ENCODE assay signal across 12 cellular contexts in the genomic region with DNA sequence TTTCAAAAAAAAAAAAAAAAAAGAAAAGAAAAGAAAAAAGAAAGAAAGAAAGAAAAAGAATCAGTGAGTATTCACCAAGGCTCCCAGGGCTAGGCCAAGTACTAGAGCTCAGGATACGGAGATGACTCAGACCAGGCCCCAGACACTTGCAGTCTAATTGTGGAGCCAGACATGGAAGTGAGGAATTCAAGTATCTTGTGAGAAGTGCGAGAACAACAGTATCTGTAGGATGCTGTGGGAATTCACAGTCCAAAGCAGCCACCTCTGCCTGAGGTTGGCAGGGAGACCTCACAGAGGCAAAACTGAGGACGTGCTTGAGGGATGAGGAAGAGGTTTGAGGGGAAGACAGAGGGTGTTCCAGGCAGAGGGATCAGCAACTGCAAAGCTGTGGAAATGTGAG. TPM values are rescaled to one million over a fixed set of nuclear protein-coding genes. Genes with fewer than 3 reads are reported as not detected.
DNase-seq lines count a peak whose midpoint lies in the region; ATAC-seq, FAIRE-seq and TF ChIP-seq lines count a peak whose summit lies in the region.
"Had no signal": no experiment of that assay in that cellular context is flagged by ENCODE, and none has a peak within 500 bp of the region (broad histone marks: within the 10 kb centered on the region; RNA-seq: fewer than 3 reads in every experiment).

No MANE protein-coding gene starts in this region.

- H3K36me3 Mint-ChIP-seq in activated T-cell treated with anti-CD3 and anti-CD28 coated beads, Interleukin-2, amount 50 U/mL, for 4 hours (ENCODE audit: insufficient read depth): no peaks in the 10 kb centered on the region
- H3K36me3 Mint-ChIP-seq in stimulated activated effector memory CD8-positive, alpha-beta T cell treated with anti-CD3 and anti-CD28 coated beads, Interleukin-12 subunit alpha, Interleukin-12 subunit beta, amount 100 ng/mL, for 72 hours: peaks cover 19% of the 10 kb centered on the region

- H3K4me3 Mint-ChIP-seq in activated T-cell treated with anti-CD3 and anti-CD28 coated beads, Interleukin-2, amount 50 U/mL, for 4 hours: peak overlapping the region; percentile 40
- peak overlapping the region; percentile 82 for H3K4me3 Mint-ChIP-seq in stimulated activated effector memory CD8-positive, alpha-beta T cell treated with anti-CD3 and anti-CD28 coated beads, Interleukin-12 subunit alpha, Interleukin-12 subunit beta, amount 100 ng/mL, for 72 hours

- ATAC-seq in activated T-cell treated with anti-CD3 and anti-CD28 coated beads, Interleukin-2, amount 50 U/mL, for 4 hours: no peak
- ATAC-seq in stimulated activated effector memory CD8-positive, alpha-beta T cell treated with anti-CD3 and anti-CD28 coated beads, Interleukin-12 subunit alpha, Interleukin-12 subunit beta, amount 100 ng/mL, for 72 hours: no peak
- ATAC-seq: gastroesophageal sphincter had no signal

- CTCF ChIA-PET in endothelial cell of umbilical vein (lab: Charles Lee): interaction anchor here (0.6 to 3.5 kb wide), 7 partner anchors 9 to 360 kb away, joined by 3 to 20 read pairs (median 3); a partner anchor contains a TSS

- POLR2A ChIA-PET in endothelial cell of umbilical vein (lab: Charles Lee): interaction anchor here (0.6 to 1.2 kb wide), 2 partner anchors 14 to 483 kb away, joined by 3 to 8 read pairs; a partner anchor contains a TSS

- no peaks in the 10 kb centered on the region for H3K27me3 Mint-ChIP-seq in activated T-cell treated with anti-CD3 and anti-CD28 coated beads, Interleukin-2, amount 50 U/mL, for 4 hours (ENCODE audit: low read depth)

- H3K79me2 ChIP-seq in endothelial cell of umbilical vein (ENCODE audit: control insufficient read depth, insufficient read depth, low read length): peaks cover 4% of the 10 kb centered on the region

- TF ChIP-seq CTCF in endothelial cell of umbilical vein (IDR thresholded peaks at IDR 0.05; ENCODE audit: extremely low read depth in 1 of 2, insufficient read depth in 1 of 2, low read depth in 1 of 2, low read length in 2 of 2): no peak

- no TSS peak for BruUV-seq in endothelial cell of umbilical vein (replicated peaks; lab: Mats Ljungman, UMichigan)

- intact Hi-C loops in endothelial cell of umbilical vein (cut with micrococcal nuclease): loop anchor here (2.0 kb wide), 2 partner anchors 13 to 41 kb away; a partner anchor contains a TSS

- DNase-seq in activated T-cell treated with anti-CD3 and anti-CD28 coated beads, Interleukin-2, amount 50 U/mL, for 4 hours: no peak
- DNase-seq in activated T-cell treated with anti-CD3 and anti-CD28 coated beads for 4 hours: no peak
- no peak for DNase-seq in SK-N-MC (ENCODE audit: low read depth, low spot score)
- peak; percentile 75 for DNase-seq in endothelial cell of umbilical vein (ENCODE audit: low read depth, low spot score)
- DNase-seq in stimulated activated effector memory CD8-positive, alpha-beta T cell treated with anti-CD3 and anti-CD28 coated beads, Interleukin-12 subunit alpha, Interleukin-12 subunit beta, amount 100 ng/mL, for 72 hours (ENCODE audit: low spot score in 2 of 2): no peak
- DNase-seq in DMS53 (lab: John Stamatoyannopoulos, UW): no peak
- no peak for DNase-seq in DMS 273 (lab: John Stamatoyannopoulos, UW; ENCODE audit: unreplicated experiment)
- DNase-seq in NCI-H2196 treated with DMSO at 0.1 percent for 48 hours (lab: John Stamatoyannopoulos, UW; ENCODE audit: unreplicated experiment): no peak
- DNase-seq: NCI-H146, nucleus accumbens had no signal

- no peaks in the 10 kb centered on the region for H3K27me3 ChIP-seq in endothelial cell of umbilical vein (ENCODE audit: control insufficient read depth in 2 of 2, insufficient read depth in 2 of 2, low read length in 2 of 2)

- H3K9me1 ChIP-seq in endothelial cell of umbilical vein (replicated peaks; ENCODE audit: control insufficient read depth, extremely low read depth, insufficient read depth, low read length): no peaks in the 10 kb centered on the region

- peak; percentile 96 for FAIRE-seq in endothelial cell of umbilical vein (lab: Jason Lieb, UNC)

- dilution Hi-C loops in endothelial cell of umbilical vein (cut with MboI; ENCODE audit: extremely low pct_ligation_motif_present, low sequenced_read_pairs): no loop called here

- H3K9me3 ChIP-seq in SK-N-MC (ENCODE audit: low read depth, low read length) (no peaks in the 10 kb centered on the region), endothelial cell of umbilical vein (replicated peaks; ENCODE audit: control insufficient read depth, insufficient read depth, low read length) (no peaks in the 10 kb centered on the region)
- H3K9me3 ChIP-seq: gastroesophageal sphincter had no signal

- H3K27ac ChIP-seq in SK-N-MC: peak overlapping the region; percentile 29; the same call in 1 of the 2 replicates
- H3K27ac ChIP-seq in endothelial cell of umbilical vein (ENCODE audit: insufficient read depth, low read depth, low read length): peak overlapping the region; percentile 80
- H3K27ac ChIP-seq: gastroesophageal sphincter had no signal

- H4K20me1 ChIP-seq in endothelial cell of umbilical vein (replicated peaks; ENCODE audit: control insufficient read depth, extremely low read depth, insufficient read depth, low read length): no peaks in the 10 kb centered on the region

- H3K4me3 ChIP-seq in SK-N-MC (no peak overlapping the region), endothelial cell of umbilical vein (replicated peaks in 1 of 3; ENCODE audit: insufficient read depth in 1 of 3, low read depth in 1 of 3, low read length in 3 of 3) (no peak overlapping the region)
- H3K4me3 ChIP-seq: gastroesophageal sphincter had no signal

- H3K36me3 ChIP-seq in SK-N-MC (ENCODE audit: insufficient read depth, low read length) (peaks cover 8% of the 10 kb centered on the region; the same call in 1 of the 2 replicates), endothelial cell of umbilical vein (ENCODE audit: control insufficient read depth in 2 of 2, extremely low read depth in 1 of 2, insufficient read depth in 2 of 2, low read length in 2 of 2) (no peaks in the 10 kb centered on the region)
- H3K36me3 ChIP-seq: gastroesophageal sphincter had no signal

- H3K9ac ChIP-seq in SK-N-MC (ENCODE audit: insufficient read length) (no peak overlapping the region), endothelial cell of umbilical vein (replicated peaks; ENCODE audit: extremely low read depth, insufficient read depth, low read length) (peak overlapping the region; percentile 65)

- H3K27ac Mint-ChIP-seq in stimulated activated effector memory CD8-positive, alpha-beta T cell treated with anti-CD3 and anti-CD28 coated beads, Interleukin-12 subunit alpha, Interleukin-12 subunit beta, amount 100 ng/mL, for 72 hours: peak overlapping the region; percentile 33

- H3K4me2 ChIP-seq in endothelial cell of umbilical vein (ENCODE audit: insufficient read depth, low read length): peak overlapping the region; percentile 29

- no peaks in the 10 kb centered on the region for H3K9me3 Mint-ChIP-seq in activated T-cell treated with anti-CD3 and anti-CD28 coated beads, Interleukin-2, amount 50 U/mL, for 4 hours
- no peaks in the 10 kb centered on the region for H3K9me3 Mint-ChIP-seq in stimulated activated effector memory CD8-positive, alpha-beta T cell treated with anti-CD3 and anti-CD28 coated beads, Interleukin-12 subunit alpha, Interleukin-12 subunit beta, amount 100 ng/mL, for 72 hours

- H2AFZ ChIP-seq in endothelial cell of umbilical vein (ENCODE audit: low read depth, low read length): peak overlapping the region; percentile 70

- TF ChIP-seq POLR2A in endothelial cell of umbilical vein (IDR thresholded peaks at IDR 0.05; ENCODE audit: low read depth, low read length): peak; percentile 25

- H3K4me1 Mint-ChIP-seq in activated T-cell treated with anti-CD3 and anti-CD28 coated beads, Interleukin-2, amount 50 U/mL, for 4 hours (ENCODE audit: low read depth): peaks cover 20% of the 10 kb centered on the region
- peaks cover 26% of the 10 kb centered on the region for H3K4me1 Mint-ChIP-seq in stimulated activated effector memory CD8-positive, alpha-beta T cell treated with anti-CD3 and anti-CD28 coated beads, Interleukin-12 subunit alpha, Interleukin-12 subunit beta, amount 100 ng/mL, for 72 hours

- H3K4me1 ChIP-seq in endothelial cell of umbilical vein (ENCODE audit: control insufficient read depth, extremely low read depth, insufficient read depth, low read length): peaks cover 35% of the 10 kb centered on the region

RNA-seq across cellular contexts. Expression of a gene that starts 14.0 kb away (rescaled TPM):
- total RNA-seq in activated T-cell treated with anti-CD3 and anti-CD28 coated beads, Interleukin-2, amount 50 U/mL, for 4 hours: 1,000 to 10,000 TPM; 2,101 to 2,362 (median 2,220) TPM
- total RNA-seq in endothelial cell of umbilical vein: 1,029 and 1,114 TPM in 2 replicates
- polyA plus RNA-seq in endothelial cell of umbilical vein: 871 and 972 TPM in 2 replicates
- polyA plus RNA-seq in endothelial cell of umbilical vein (2011; cell fraction: cytosol; rRNA removed): 870 and 886 TPM in 2 replicates
- polyA plus RNA-seq in endothelial cell of umbilical vein (2011; cell fraction: nucleus; rRNA removed): 402 and 418 TPM in 2 replicates
- polyA plus RNA-seq in endothelial cell of umbilical vein (2012): 1,061 and 1,110 TPM in 2 replicates
- 655 and 717 TPM in 2 replicates for polyA minus RNA-seq in endothelial cell of umbilical vein
- 1,084 TPM for polyA minus RNA-seq in endothelial cell of umbilical vein (2011; cell fraction: cytosol; rRNA and poly(A)+ RNA removed)
- 126 and 162 TPM in 2 replicates for polyA minus RNA-seq in endothelial cell of umbilical vein (2011; cell fraction: nucleus; rRNA and poly(A)+ RNA removed)

RNA-seq across cellular contexts. Expression of a gene that starts 20.4 kb away (rescaled TPM):
- total RNA-seq in activated T-cell treated with anti-CD3 and anti-CD28 coated beads, Interleukin-2, amount 50 U/mL, for 4 hours: under 1 TPM; 0.22 to 0.33 (median 0.32) TPM
- 0.86 and 0.99 TPM in 2 replicates for total RNA-seq in endothelial cell of umbilical vein
- 0.37 and 0.59 TPM in 2 replicates for polyA plus RNA-seq in endothelial cell of umbilical vein
- 0.08 and 0.25 TPM in 2 replicates for polyA plus RNA-seq in endothelial cell of umbilical vein (2011; cell fraction: cytosol; rRNA removed)
- polyA plus RNA-seq in endothelial cell of umbilical vein (2011; cell fraction: nucleus; rRNA removed): 1.4 and 1.7 TPM in 2 replicates
- 0.36 and 0.48 TPM in 2 replicates for polyA plus RNA-seq in endothelial cell of umbilical vein (2012)
- polyA minus RNA-seq in endothelial cell of umbilical vein: 0.76 TPM in 1 of 2 replicates, not detected in the other
- polyA minus RNA-seq in endothelial cell of umbilical vein (2011; cell fraction: cytosol; rRNA and poly(A)+ RNA removed): not detected
- polyA minus RNA-seq in endothelial cell of umbilical vein (2011; cell fraction: nucleus; rRNA and poly(A)+ RNA removed): 0.43 TPM in 1 of 2 replicates, not detected in the other
- total RNA-seq: gastroesophageal sphincter had no signal

RNA-seq across cellular contexts. Expression of a gene that starts 24.3 kb away (rescaled TPM):
- 100 to 1,000 TPM; 147 to 164 (median 152) TPM for total RNA-seq in activated T-cell treated with anti-CD3 and anti-CD28 coated beads, Interleukin-2, amount 50 U/mL, for 4 hours
- 159 and 167 TPM in 2 replicates for total RNA-seq in endothelial cell of umbilical vein
- 327 and 378 TPM in 2 replicates for polyA plus RNA-seq in endothelial cell of umbilical vein
- 216 and 234 TPM in 2 replicates for polyA plus RNA-seq in endothelial cell of umbilical vein (2011; cell fraction: cytosol; rRNA removed)
- 169 and 186 TPM in 2 replicates for polyA plus RNA-seq in endothelial cell of umbilical vein (2011; cell fraction: nucleus; rRNA removed)
- polyA plus RNA-seq in endothelial cell of umbilical vein (2012): 153 and 194 TPM in 2 replicates
- polyA minus RNA-seq in endothelial cell of umbilical vein: 356 and 398 TPM in 2 replicates
- polyA minus RNA-seq in endothelial cell of umbilical vein (2011; cell fraction: cytosol; rRNA and poly(A)+ RNA removed): 130 TPM
- 42.2 and 48.6 TPM in 2 replicates for polyA minus RNA-seq in endothelial cell of umbilical vein (2011; cell fraction: nucleus; rRNA and poly(A)+ RNA removed)

RNA-seq across cellular contexts. Expression of a gene that starts 28.5 kb away (rescaled TPM):
- total RNA-seq in activated T-cell treated with anti-CD3 and anti-CD28 coated beads, Interleukin-2, amount 50 U/mL, for 4 hours: not detected
- not detected in 2 replicates for total RNA-seq in endothelial cell of umbilical vein
- polyA plus RNA-seq in endothelial cell of umbilical vein: not detected in 2 replicates
- polyA plus RNA-seq in endothelial cell of umbilical vein (2011; cell fraction: cytosol; rRNA removed): not detected in 2 replicates
- not detected in 2 replicates for polyA plus RNA-seq in endothelial cell of umbilical vein (2011; cell fraction: nucleus; rRNA removed)
- polyA plus RNA-seq in endothelial cell of umbilical vein (2012): not detected in 2 replicates
- polyA minus RNA-seq in endothelial cell of umbilical vein: not detected in 2 replicates
- polyA minus RNA-seq in endothelial cell of umbilical vein (2011; cell fraction: cytosol; rRNA and poly(A)+ RNA removed): not detected
- polyA minus RNA-seq in endothelial cell of umbilical vein (2011; cell fraction: nucleus; rRNA and poly(A)+ RNA removed): not detected in 2 replicates
- total RNA-seq: gastroesophageal sphincter had no signal
- polyA plus RNA-seq: BJ had no signal

RNA-seq across cellular contexts. Expression of a gene that starts 40.2 kb away (rescaled TPM):
- under 1 TPM; 0.33 to 0.87 (median 0.48) TPM for total RNA-seq in activated T-cell treated with anti-CD3 and anti-CD28 coated beads, Interleukin-2, amount 50 U/mL, for 4 hours
- 0.42 and 0.60 TPM in 2 replicates for total RNA-seq in endothelial cell of umbilical vein
- 0.30 and 0.40 TPM in 2 replicates for polyA plus RNA-seq in endothelial cell of umbilical vein
- 0.05 and 0.13 TPM in 2 replicates for polyA plus RNA-seq in endothelial cell of umbilical vein (2011; cell fraction: cytosol; rRNA removed)
- 0.41 and 0.42 TPM in 2 replicates for polyA plus RNA-seq in endothelial cell of umbilical vein (2011; cell fraction: nucleus; rRNA removed)
- 0.16 and 0.23 TPM in 2 replicates for polyA plus RNA-seq in endothelial cell of umbilical vein (2012)
- polyA minus RNA-seq in endothelial cell of umbilical vein: not detected in 2 replicates
- not detected for polyA minus RNA-seq in endothelial cell of umbilical vein (2011; cell fraction: cytosol; rRNA and poly(A)+ RNA removed)
- polyA minus RNA-seq in endothelial cell of umbilical vein (2011; cell fraction: nucleus; rRNA and poly(A)+ RNA removed): 0.43 TPM in 1 of 2 replicates, not detected in the other
